In genomic region chr12:94618995-94619695, GRCh38 we compare ENCODE assay signal across 11 cellular contexts. TPM values are rescaled to one million over a fixed set of nuclear protein-coding genes. Genes with fewer than 3 reads are reported as not detected.
A peak's percentile ranks its signal among the peaks of the same experiment; 100 is the strongest.
DNase-seq lines count a peak whose midpoint lies in the region; FAIRE-seq lines count a peak whose summit lies in the region.
"Had no signal": no experiment of that assay in that cellular context is flagged by ENCODE, and none has a peak within 500 bp of the region (broad histone marks: within the 10 kb centered on the region; RNA-seq: fewer than 3 reads in every experiment).

No MANE protein-coding gene starts in this region.

- FAIRE-seq in urothelium cell line (lab: Jason Lieb, UNC), result no peak

- H3K27ac Mint-ChIP-seq in activated CD4-positive, alpha-beta memory T cell treated with anti-CD3 and anti-CD28 coated beads, Interleukin-2, amount 10 ng/mL, durations not matched to agents 7 days and 5 days, result no peak overlapping the region
- H3K27ac Mint-ChIP-seq: activated naive CD8-positive, alpha-beta T cell had no signal

- POLR2A ChIA-PET in activated CD4-positive, alpha-beta memory T cell treated with anti-CD3 and anti-CD28 coated beads, Interleukin-2, amount 10 ng/mL, durations not matched to agents 7 days and 5 days (lab: Charles Lee), result interaction anchor here (1.4 kb wide), 1 partner anchor 22 kb away, joined by 4 read pairs; no protein-coding TSS in a partner anchor

- DNase-seq in stimulated activated CD4-positive, alpha-beta T cell treated with anti-CD3 and anti-CD28 coated beads, Interleukin-15, amount 100 ng/mL, for 24 hours, result peak; percentile 51
- no peak for DNase-seq in stimulated activated CD4-positive, alpha-beta T cell treated with anti-CD3 and anti-CD28 coated beads, Interleukin-2, amount 100 ng/mL, for 48 hours
- DNase-seq in activated CD4-positive, alpha-beta memory T cell treated with anti-CD3 and anti-CD28 coated beads, Interleukin-2, amount 10 ng/mL, durations not matched to agents 7 days and 5 days, result peak; percentile 23
- DNase-seq in glomerular visceral epithelial cell (ENCODE audit: extremely low spot score), result peak; percentile 84
- DNase-seq in urothelium cell line (ENCODE audit: low spot score), result peak; percentile 44
- DNase-seq in DMS 273 (lab: John Stamatoyannopoulos, UW; ENCODE audit: unreplicated experiment), result no peak
- no peak for DNase-seq in C1 segment of cervical spinal cord (lab: John Stamatoyannopoulos, UW)
- no peak for DNase-seq in LoVo (ENCODE audit: low spot score)
- DNase-seq: hippocampal formation, SIG-M5 had no signal

- no peak overlapping the region for H3K4me3 Mint-ChIP-seq in activated CD4-positive, alpha-beta memory T cell treated with anti-CD3 and anti-CD28 coated beads, Interleukin-2, amount 10 ng/mL, durations not matched to agents 7 days and 5 days
- H3K4me3 Mint-ChIP-seq: activated naive CD8-positive, alpha-beta T cell had no signal

- no peaks in the 10 kb centered on the region for H3K36me3 Mint-ChIP-seq in activated CD4-positive, alpha-beta memory T cell treated with anti-CD3 and anti-CD28 coated beads, Interleukin-2, amount 10 ng/mL, durations not matched to agents 7 days and 5 days (ENCODE audit: low read depth)
- H3K36me3 Mint-ChIP-seq: activated naive CD8-positive, alpha-beta T cell had no signal

- CTCF ChIA-PET in activated CD4-positive, alpha-beta memory T cell treated with anti-CD3 and anti-CD28 coated beads, Interleukin-2, amount 10 ng/mL, durations not matched to agents 7 days and 5 days (lab: Charles Lee), result interaction anchor here (0.5 kb wide), 1 partner anchor 313 kb away, joined by 3 read pairs; no protein-coding TSS in a partner anchor

- peaks cover 19% of the 10 kb centered on the region for H3K4me1 Mint-ChIP-seq in activated CD4-positive, alpha-beta memory T cell treated with anti-CD3 and anti-CD28 coated beads, Interleukin-2, amount 10 ng/mL, durations not matched to agents 7 days and 5 days

- H3K27me3 Mint-ChIP-seq in activated CD4-positive, alpha-beta memory T cell treated with anti-CD3 and anti-CD28 coated beads, Interleukin-2, amount 10 ng/mL, durations not matched to agents 7 days and 5 days, result no peaks in the 10 kb centered on the region
- H3K27me3 Mint-ChIP-seq: activated naive CD8-positive, alpha-beta T cell had no signal

- H3K9me3 Mint-ChIP-seq in activated CD4-positive, alpha-beta memory T cell treated with anti-CD3 and anti-CD28 coated beads, Interleukin-2, amount 10 ng/mL, durations not matched to agents 7 days and 5 days, result no peaks in the 10 kb centered on the region

RNA-seq across cellular contexts. Expression of gene TMCC3, which starts 31.2 kb away (rescaled TPM):
- 1 to 10 TPM; 1.0 to 1.2 TPM for total RNA-seq in activated CD4-positive, alpha-beta memory T cell treated with anti-CD3 and anti-CD28 coated beads, Interleukin-2, amount 10 ng/mL, durations not matched to agents 7 days and 5 days

Comparison
In these comparisons a context has a peak if more than half of its experiments do, and no peak if none do; other contexts are left out.
1. DNase-seq: peak in stimulated activated CD4-positive, alpha-beta T cell treated with anti-CD3 and anti-CD28 coated beads, Interleukin-15, amount 100 ng/mL, for 24 hours (single experiment), activated CD4-positive, alpha-beta memory T cell treated with anti-CD3 and anti-CD28 coated beads, Interleukin-2, amount 10 ng/mL, durations not matched to agents 7 days and 5 days (single experiment), glomerular visceral epithelial cell (single experiment) and urothelium cell line (single experiment); none in stimulated activated CD4-positive, alpha-beta T cell treated with anti-CD3 and anti-CD28 coated beads, Interleukin-2, amount 100 ng/mL, for 48 hours (0 of 2), DMS 273 (single experiment), C1 segment of cervical spinal cord (0 of 14) and LoVo (single experiment).